Comparison of ENCODE assay signal across 14 cellular contexts in genomic region chr15:26051771-26052685, GRCh38.
DNase-seq lines count a peak whose midpoint lies in the region; ATAC-seq, FAIRE-seq and TF ChIP-seq lines count a peak whose summit lies in the region.
"Had no signal": no experiment of that assay in that cellular context is flagged by ENCODE, and none has a peak within 500 bp of the region (broad histone marks: within the 10 kb centered on the region; RNA-seq: fewer than 3 reads in every experiment).

No MANE protein-coding gene starts in this region.

- H3K36me3 Mint-ChIP-seq in immature natural killer cell = no peaks in the 10 kb centered on the region
- H3K36me3 Mint-ChIP-seq: CD8-positive, alpha-beta memory T cell; stimulated activated effector memory CD8-positive, alpha-beta T cell treated with anti-CD3 and anti-CD28 coated beads, Interleukin-12 subunit alpha, Interleukin-12 subunit beta, amount 100 ng/mL, for 72 hours had no signal

- no peak overlapping the region for H3K27ac Mint-ChIP-seq in immature natural killer cell
- H3K27ac Mint-ChIP-seq: CD8-positive, alpha-beta memory T cell; dendritic cell treated with granulocyte-macrophage colony-stimulating factor and Interleukin-4, amounts not matched to agents 40 ng/mL and 50 ng/mL, for 4 days; stimulated activated effector memory CD8-positive, alpha-beta T cell treated with anti-CD3 and anti-CD28 coated beads, Interleukin-12 subunit alpha, Interleukin-12 subunit beta, amount 100 ng/mL, for 72 hours had no signal

- H3K36me3 ChIP-seq in brain microvascular endothelial cell (replicated peaks) = no peaks in the 10 kb centered on the region

- intact Hi-C loops in left ventricle myocardium superior (cut with micrococcal nuclease) = no loop called here

- FAIRE-seq in G401.6 (lab: Jason Lieb, UNC) = peak; percentile 99
- FAIRE-seq: islet of Langerhans had no signal

- no peaks in the 10 kb centered on the region for H3K27me3 ChIP-seq in brain microvascular endothelial cell (replicated peaks)

- H3K4me1 Mint-ChIP-seq in immature natural killer cell = no peaks in the 10 kb centered on the region
- H3K4me1 Mint-ChIP-seq: CD8-positive, alpha-beta memory T cell; stimulated activated effector memory CD8-positive, alpha-beta T cell treated with anti-CD3 and anti-CD28 coated beads, Interleukin-12 subunit alpha, Interleukin-12 subunit beta, amount 100 ng/mL, for 72 hours had no signal

- peak; percentile 79 for ATAC-seq in left ventricle myocardium superior
- ATAC-seq: stimulated activated effector memory CD8-positive, alpha-beta T cell treated with anti-CD3 and anti-CD28 coated beads, Interleukin-12 subunit alpha, Interleukin-12 subunit beta, amount 100 ng/mL, for 72 hours had no signal

- H3K4me3 Mint-ChIP-seq in immature natural killer cell = no peak overlapping the region
- H3K4me3 Mint-ChIP-seq: CD8-positive, alpha-beta memory T cell; dendritic cell treated with granulocyte-macrophage colony-stimulating factor and Interleukin-4, amounts not matched to agents 40 ng/mL and 50 ng/mL, for 4 days; stimulated activated effector memory CD8-positive, alpha-beta T cell treated with anti-CD3 and anti-CD28 coated beads, Interleukin-12 subunit alpha, Interleukin-12 subunit beta, amount 100 ng/mL, for 72 hours had no signal

- DNase-seq in NCI-H82 treated with DMSO at 0.1 percent for 48 hours (lab: John Stamatoyannopoulos, UW; ENCODE audit: unreplicated experiment) (peak; percentile 49), left ventricle myocardium superior (peak; percentile 40), superior temporal gyrus (ENCODE audit: extremely low spot score) (peak; percentile 31), brain microvascular endothelial cell (no peak), immature natural killer cell (no peak)
- DNase-seq in effector CD4-positive, alpha-beta T cell = no peak
- DNase-seq: activated CD4-positive, CD25-positive, alpha-beta regulatory T cell treated with anti-CD3 and anti-CD28 coated beads, Interleukin-2, amount 50 U/mL, for 72 hours; CD8-positive, alpha-beta memory T cell; NCI-H345; stimulated activated CD4-positive, alpha-beta T cell treated with anti-CD3 and anti-CD28 coated beads, Interleukin-4, amount 100 ng/mL, for 24 hours had no signal

- H3K27me3 Mint-ChIP-seq in immature natural killer cell (ENCODE audit: low read depth in 3 of 3) = peaks cover 4 to 10% (median 8%) of the 10 kb centered on the region in 3 donors
- H3K27me3 Mint-ChIP-seq: dendritic cell treated with granulocyte-macrophage colony-stimulating factor and Interleukin-4, amounts not matched to agents 40 ng/mL and 50 ng/mL, for 4 days had no signal

- H3K27ac ChIP-seq in brain microvascular endothelial cell = no peak overlapping the region

- H3K4me3 ChIP-seq in brain microvascular endothelial cell (ENCODE audit: low read depth, low read length) = no peak overlapping the region

- in situ Hi-C loops in brain microvascular endothelial cell (cut with HindIII; ENCODE audit: low pct_ligation_motif_present, low sequenced_read_pairs) = no loop called here

- H3K9me3 Mint-ChIP-seq in immature natural killer cell = peaks cover 0 to 3% (median 0%) of the 10 kb centered on the region in 6 donors
- H3K9me3 Mint-ChIP-seq: CD8-positive, alpha-beta memory T cell; stimulated activated effector memory CD8-positive, alpha-beta T cell treated with anti-CD3 and anti-CD28 coated beads, Interleukin-12 subunit alpha, Interleukin-12 subunit beta, amount 100 ng/mL, for 72 hours had no signal

- no peak for TF ChIP-seq CTCF in brain microvascular endothelial cell (IDR thresholded peaks at IDR 0.05; ENCODE audit: low read depth, low read length, missing control alignments)

Comparison
In these comparisons a context has a peak if more than half of its experiments do, and no peak if none do; other contexts are left out.
1. DNase-seq: peak in NCI-H82 treated with DMSO at 0.1 percent for 48 hours (single experiment), left ventricle myocardium superior (single experiment) and superior temporal gyrus (single experiment); none in brain microvascular endothelial cell (single experiment), immature natural killer cell (0 of 3) and effector CD4-positive, alpha-beta T cell (single experiment).